21 cellular contexts compared by ENCODE assay signal in the genomic region with DNA sequence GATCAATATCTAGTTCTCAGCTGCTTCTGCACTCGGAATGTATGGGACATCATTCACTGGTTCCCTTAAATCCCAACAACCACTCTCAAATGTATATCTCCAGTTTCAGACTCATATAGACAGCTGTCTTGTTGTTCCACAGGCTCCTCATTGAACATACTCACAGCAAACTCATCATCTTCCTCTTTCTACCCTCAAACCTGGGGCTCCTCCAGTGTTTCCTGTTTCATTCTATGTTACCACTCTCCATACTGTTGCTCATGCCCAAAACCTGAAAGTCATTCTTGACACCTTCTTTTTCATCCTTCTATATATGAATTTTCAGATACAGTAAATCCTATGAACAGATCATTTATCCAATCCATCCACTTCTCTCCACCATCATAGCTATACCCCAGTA. TPM values are rescaled to one million over a fixed set of nuclear protein-coding genes. Genes with fewer than 3 reads are reported as not detected.
DNase-seq lines count a peak whose midpoint lies in the region; ATAC-seq and TF ChIP-seq lines count a peak whose summit lies in the region.
"Had no signal": no experiment of that assay in that cellular context is flagged by ENCODE, and none has a peak within 500 bp of the region (broad histone marks: within the 10 kb centered on the region; RNA-seq: fewer than 3 reads in every experiment).

No MANE protein-coding gene starts in this region.

- peak overlapping the region; percentile 2; the same call in 1 of the 2 replicates for H2AFZ ChIP-seq in OCI-LY7 (ENCODE audit: low read length)

- no peak overlapping the region for H3K4me2 ChIP-seq in OCI-LY7 (ENCODE audit: low read length)
- H3K4me2 ChIP-seq: BLaER1 had no signal

- peaks cover 5 to 17% of the 10 kb centered on the region in 2 donors for H3K36me3 Mint-ChIP-seq in naive B cell

- no TSS peak for BruUV-seq in OCI-LY7 (replicated peaks; lab: Mats Ljungman, UMichigan)

- intact Hi-C loops in OCI-LY7 (cut with micrococcal nuclease; ENCODE audit: unreplicated experiment) = no loop called here

- H3K27me3 Mint-ChIP-seq in naive B cell = peaks cover 0 to 5% (median 0%) of the 10 kb centered on the region in 3 donors

- peak; percentile 74 for DNase-seq in SIG-M5 treated with dmso at 0.1 percent for 504 hours (lab: John Stamatoyannopoulos, UW; ENCODE audit: unreplicated experiment)
- no peak for DNase-seq in SIG-M5 (lab: John Stamatoyannopoulos, UW)
- peak; percentile 28 for DNase-seq in KBM-7
- DNase-seq in OCI-LY7 (ENCODE audit: low spot score) = no peak
- no peak for DNase-seq in naive B cell
- DNase-seq in stimulated activated CD4-positive, alpha-beta T cell treated with anti-CD3 and anti-CD28 coated beads, Interleukin-1b, Interleukin-23, amount 100 ng/mL, for 48 hours = no peak
- no peak for DNase-seq in GOT3 (lab: John Stamatoyannopoulos, UW)
- DNase-seq: 8988T; CD4-positive, alpha-beta memory T cell; DMS153; GF-D8; NCI-H1436; NCI-H2029; NCI-H345; NCI-H526; OCI-M1; Right ventricle myocardium superior had no signal

- no peaks in the 10 kb centered on the region for H4K20me1 ChIP-seq in OCI-LY7 (ENCODE audit: insufficient read depth, low read length)
- H4K20me1 ChIP-seq: BLaER1 had no signal

- H3K79me2 ChIP-seq in OCI-LY7 (ENCODE audit: insufficient read depth, low read depth, low read length) = no peaks in the 10 kb centered on the region

- peaks cover 13% of the 10 kb centered on the region for H3K36me3 ChIP-seq in OCI-LY7 (ENCODE audit: insufficient read depth, low read length)
- H3K36me3 ChIP-seq: BLaER1 had no signal

- H3K4me3 ChIP-seq in OCI-LY7 (ENCODE audit: low read depth, low read length, poor library complexity, severe bottlenecking) = no peak overlapping the region
- H3K4me3 ChIP-seq: BLaER1, K562 had no signal

- H3K4me1 ChIP-seq in OCI-LY7 (ENCODE audit: insufficient read depth, low read length, poor library complexity, severe bottlenecking) = peaks cover 22% of the 10 kb centered on the region

- CTCF ChIA-PET in OCI-LY7 (lab: Charles Lee; ENCODE audit: unreplicated experiment) = interaction anchor here (1.1 kb wide), 1 partner anchor 45 kb away, joined by 4 read pairs; no protein-coding TSS in a partner anchor

- no peaks in the 10 kb centered on the region for H3K9me2 ChIP-seq in OCI-LY7 (ENCODE audit: insufficient read depth, low read length)

- H3K27ac ChIP-seq in OCI-LY7 (ENCODE audit: low read depth, low read length, poor library complexity, severe bottlenecking) = no peak overlapping the region
- H3K27ac ChIP-seq: BLaER1 had no signal

- no peak for TF ChIP-seq CTCF in OCI-LY7 (conservative IDR thresholded peaks at IDR 0.05; ENCODE audit: low read length)

- H3K4me3 Mint-ChIP-seq in naive B cell = peak overlapping the region in 2 of 8 donors; percentile 1 to 58
- H3K4me3 Mint-ChIP-seq: CD4-positive, alpha-beta memory T cell had no signal

- peak overlapping the region in 4 of 6 donors; percentile 0 to 81 (median 70) for H3K27ac Mint-ChIP-seq in naive B cell
- H3K27ac Mint-ChIP-seq: CD4-positive, alpha-beta memory T cell had no signal

- peaks cover 26 to 54% (median 43%) of the 10 kb centered on the region in 3 donors for H3K4me1 Mint-ChIP-seq in naive B cell

- ATAC-seq in naive B cell (ENCODE audit: low read depth in 2 of 2) (peak; percentile 63 to 72), HG02678 (IDR thresholded peaks at IDR 0.05; ENCODE audit: unreplicated experiment) (no peak)
- ATAC-seq: K562, SK-N-SH treated with all-trans-retinoic acid at 6 μM for 48 hours had no signal

- POLR2A ChIA-PET in OCI-LY7 (lab: Charles Lee) = interaction anchor here (0.6 to 2.0 kb wide), 5 partner anchors 15 to 149 kb away, joined by 3 to 9 read pairs (median 4); no protein-coding TSS in a partner anchor

- in situ Hi-C loops in KBM-7 (cut with MboI; ENCODE audit: low pct_unique_long_range_greater_than_20kb, low sequenced_read_pairs) = no loop called here

- peaks cover 4 to 29% (median 10%) of the 10 kb centered on the region in 7 donors for H3K9me3 Mint-ChIP-seq in naive B cell

- H3K9me3 ChIP-seq in OCI-LY7 (ENCODE audit: low read length) = peaks cover 28% of the 10 kb centered on the region

RNA-seq across cellular contexts. Expression of a gene that starts 18.7 kb away (rescaled TPM):
- total RNA-seq in OCI-LY7 (2014; rRNA removed; shearing (Covaris generic)) = 49.9 and 50.2 TPM in 2 replicates
- total RNA-seq in OCI-LY7 (2022) = 81.1 and 82.7 TPM in 2 replicates
- polyA plus RNA-seq in naive B cell (ENCODE audit: low read depth in 6 of 6) = 100 to 1,000 TPM in 3 of 6 donors, 10 to 100 TPM in 3; 30.1 to 125 (median 106) TPM

Comparison
In these comparisons a context has a peak if more than half of its experiments do, and no peak if none do; other contexts are left out.
1. DNase-seq: peak in SIG-M5 treated with dmso at 0.1 percent for 504 hours (single experiment) and KBM-7 (single experiment); none in SIG-M5 (single experiment), OCI-LY7 (single experiment), naive B cell (single experiment), stimulated activated CD4-positive, alpha-beta T cell treated with anti-CD3 and anti-CD28 coated beads, Interleukin-1b, Interleukin-23, amount 100 ng/mL, for 48 hours (single experiment) and GOT3 (single experiment).